8 cellular contexts compared by ENCODE assay signal in genomic region chr1:39214714-39214997, GRCh38. TPM values are rescaled to one million over a fixed set of nuclear protein-coding genes. Genes with fewer than 3 reads are reported as not detected.
DNase-seq lines count a peak whose midpoint lies in the region; ATAC-seq, FAIRE-seq and TF ChIP-seq lines count a peak whose summit lies in the region.

No MANE protein-coding gene starts in this region.

- CTCF ChIA-PET in activated CD8-positive, alpha-beta memory T cell treated with anti-CD3 and anti-CD28 coated beads, Interleukin-2, amount 10 ng/mL, durations not matched to agents 7 days and 5 days (lab: Charles Lee) = interaction anchor here (1.3 to 5.6 kb wide), 7 partner anchors 9 to 43 kb away, joined by 4 to 99 read pairs (median 10); partner anchors contain the start of gene MACF1

- intact Hi-C loops in lower lobe of right lung (cut with DNase I) = no loop called here

- H3K9me3 ChIP-seq in lower lobe of right lung = no peaks in the 10 kb centered on the region
- H3K9me3 ChIP-seq in thymus (ENCODE audit: control insufficient read depth) = no peaks in the 10 kb centered on the region

- TF ChIP-seq CTCF in lower lobe of right lung (IDR thresholded peaks at IDR 0.05) = no peak

- TF ChIP-seq POLR2A in H54 (IDR thresholded peaks at IDR 0.05; ENCODE audit: low read depth, low read length) = no peak

- H3K4me1 Mint-ChIP-seq in activated CD8-positive, alpha-beta memory T cell treated with anti-CD3 and anti-CD28 coated beads, Interleukin-2, amount 10 ng/mL, durations not matched to agents 7 days and 5 days = peaks cover 56% of the 10 kb centered on the region
- peaks cover 29% of the 10 kb centered on the region for H3K4me1 Mint-ChIP-seq in activated naive CD8-positive, alpha-beta T cell treated with anti-CD3 and anti-CD28 coated beads for 36 hours

- H3K36me3 Mint-ChIP-seq in activated CD8-positive, alpha-beta memory T cell treated with anti-CD3 and anti-CD28 coated beads, Interleukin-2, amount 10 ng/mL, durations not matched to agents 7 days and 5 days = peaks cover 25% of the 10 kb centered on the region
- H3K36me3 Mint-ChIP-seq in activated naive CD8-positive, alpha-beta T cell treated with anti-CD3 and anti-CD28 coated beads for 36 hours = peaks cover 25% of the 10 kb centered on the region

- peak overlapping the region; percentile 87 for H3K27ac Mint-ChIP-seq in activated CD8-positive, alpha-beta memory T cell treated with anti-CD3 and anti-CD28 coated beads, Interleukin-2, amount 10 ng/mL, durations not matched to agents 7 days and 5 days
- H3K27ac Mint-ChIP-seq in activated naive CD8-positive, alpha-beta T cell treated with anti-CD3 and anti-CD28 coated beads for 36 hours = peak overlapping the region; percentile 93

- WGBS in thymus = 82% methylated on average over 1 of the region's 1 CpG

- H3K4me3 ChIP-seq in lower lobe of right lung = no peak overlapping the region
- H3K4me3 ChIP-seq in thymus (ENCODE audit: low read length) = no peak overlapping the region

- H3K9me3 Mint-ChIP-seq in activated CD8-positive, alpha-beta memory T cell treated with anti-CD3 and anti-CD28 coated beads, Interleukin-2, amount 10 ng/mL, durations not matched to agents 7 days and 5 days (ENCODE audit: low read depth) = no peaks in the 10 kb centered on the region
- no peaks in the 10 kb centered on the region for H3K9me3 Mint-ChIP-seq in activated naive CD8-positive, alpha-beta T cell treated with anti-CD3 and anti-CD28 coated beads for 36 hours

- H3K36me3 ChIP-seq in lower lobe of right lung (peaks cover 4% of the 10 kb centered on the region), thymus (ENCODE audit: control insufficient read depth, insufficient read depth) (no peaks in the 10 kb centered on the region)

- H3K4me3 Mint-ChIP-seq in activated CD8-positive, alpha-beta memory T cell treated with anti-CD3 and anti-CD28 coated beads, Interleukin-2, amount 10 ng/mL, durations not matched to agents 7 days and 5 days = peak overlapping the region; percentile 82
- H3K4me3 Mint-ChIP-seq in activated naive CD8-positive, alpha-beta T cell treated with anti-CD3 and anti-CD28 coated beads for 36 hours = peak overlapping the region; percentile 87

- H3K27ac ChIP-seq in lower lobe of right lung (peak overlapping the region; percentile 69), thymus (ENCODE audit: low read depth) (peak overlapping the region; percentile 85)

- no peaks in the 10 kb centered on the region for H3K27me3 Mint-ChIP-seq in activated CD8-positive, alpha-beta memory T cell treated with anti-CD3 and anti-CD28 coated beads, Interleukin-2, amount 10 ng/mL, durations not matched to agents 7 days and 5 days
- H3K27me3 Mint-ChIP-seq in activated naive CD8-positive, alpha-beta T cell treated with anti-CD3 and anti-CD28 coated beads for 36 hours = no peaks in the 10 kb centered on the region

- H3K4me1 ChIP-seq in lower lobe of right lung (peaks cover 72% of the 10 kb centered on the region), thymus (ENCODE audit: control insufficient read depth, insufficient read depth, low read length) (peaks cover 8% of the 10 kb centered on the region)

- peak; percentile 10 for ATAC-seq in activated CD8-positive, alpha-beta memory T cell treated with anti-CD3 and anti-CD28 coated beads, Interleukin-2, amount 10 ng/mL, durations not matched to agents 7 days and 5 days
- ATAC-seq in lower lobe of right lung (peak; percentile 13 to 37), HG02678 (IDR thresholded peaks at IDR 0.05; ENCODE audit: unreplicated experiment) (no peak), HG03460 (IDR thresholded peaks at IDR 0.05; ENCODE audit: unreplicated experiment) (no peak)

- FAIRE-seq in H54 (lab: Jason Lieb, UNC) = no peak

- no peak for DNase-seq in activated CD8-positive, alpha-beta memory T cell treated with anti-CD3 and anti-CD28 coated beads, Interleukin-2, amount 10 ng/mL, durations not matched to agents 7 days and 5 days
- DNase-seq in activated CD8-positive, alpha-beta memory T cell treated with anti-CD3 and anti-CD28 coated beads, Interleukin-2, amount 50 U/mL, for 48 hours = no peak
- no peak for DNase-seq in activated naive CD8-positive, alpha-beta T cell treated with anti-CD3 and anti-CD28 coated beads for 36 hours
- DNase-seq in lower lobe of right lung (no peak), H54 (ENCODE audit: insufficient read length, low spot score) (no peak)

- H3K27me3 ChIP-seq in lower lobe of right lung (ENCODE audit: low read depth) = no peaks in the 10 kb centered on the region
- no peaks in the 10 kb centered on the region for H3K27me3 ChIP-seq in thymus (ENCODE audit: control insufficient read depth, insufficient read depth)

RNA-seq across cellular contexts. Expression of gene MACF1, which starts 10.2 kb away (rescaled TPM):
- total RNA-seq in activated CD8-positive, alpha-beta memory T cell treated with anti-CD3 and anti-CD28 coated beads, Interleukin-2, amount 10 ng/mL, durations not matched to agents 7 days and 5 days = 100 to 1,000 TPM; 319 to 488 TPM
- 100 to 1,000 TPM; 114 to 130 TPM for total RNA-seq in activated naive CD8-positive, alpha-beta T cell treated with anti-CD3 and anti-CD28 coated beads for 36 hours
- total RNA-seq in lower lobe of right lung = 506 TPM
- polyA plus RNA-seq in thymus = 124 TPM

Comparison
In these comparisons a context has a peak if more than half of its experiments do, and no peak if none do; other contexts are left out.
1. ATAC-seq: peak in activated CD8-positive, alpha-beta memory T cell treated with anti-CD3 and anti-CD28 coated beads, Interleukin-2, amount 10 ng/mL, durations not matched to agents 7 days and 5 days (single experiment) and lower lobe of right lung (2 of 2); none in HG02678 (single experiment) and HG03460 (single experiment).